17 cellular contexts compared by ENCODE assay signal in the genomic region with DNA sequence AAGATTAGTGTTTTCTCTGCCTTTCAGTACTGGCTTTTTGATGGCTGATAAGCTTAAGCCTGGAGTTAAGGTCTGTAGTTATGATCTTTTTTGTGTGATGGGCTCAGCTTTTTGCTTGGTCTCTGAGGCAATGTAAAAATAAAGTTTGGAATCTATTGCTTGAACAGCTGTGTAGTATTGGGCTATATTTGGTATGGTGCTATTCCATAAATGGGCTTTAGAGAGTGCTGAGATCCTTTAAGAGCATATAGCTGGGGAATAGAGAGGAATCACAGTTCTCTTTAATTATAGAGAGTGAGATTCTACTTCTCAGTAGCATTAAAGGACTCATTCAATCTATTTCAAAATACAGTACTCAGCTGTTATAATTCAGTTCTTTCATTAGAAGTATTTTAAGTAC. TPM values are rescaled to one million over a fixed set of nuclear protein-coding genes. Genes with fewer than 3 reads are reported as not detected.
DNase-seq lines count a peak whose midpoint lies in the region; ATAC-seq and TF ChIP-seq lines count a peak whose summit lies in the region.
"Had no signal": no experiment of that assay in that cellular context is flagged by ENCODE, and none has a peak within 500 bp of the region (broad histone marks: within the 10 kb centered on the region; RNA-seq: fewer than 3 reads in every experiment).

No MANE protein-coding gene starts in this region.

- peaks cover 8% of the 10 kb centered on the region for H3K4me1 Mint-ChIP-seq in osteocyte (ENCODE audit: unreplicated experiment)
- H3K4me1 Mint-ChIP-seq: GM23338 had no signal

- no peaks in the 10 kb centered on the region for H3K9me3 ChIP-seq in HEK293 (ENCODE audit: control insufficient read depth, insufficient read depth, low read depth, low read length)

- CTCF ChIA-PET in HEK293 (lab: Yijun Ruan, JAX): interaction anchor here (0.5 to 1.0 kb wide), 5 partner anchors 11 to 779 kb away, joined by 3 read pairs; no protein-coding TSS in a partner anchor

- no peak overlapping the region for H3K4me3 Mint-ChIP-seq in osteocyte (ENCODE audit: unreplicated experiment)
- H3K4me3 Mint-ChIP-seq: GM23338 had no signal

- peaks cover 29% of the 10 kb centered on the region for H3K36me3 Mint-ChIP-seq in osteocyte (ENCODE audit: unreplicated experiment)

- no peaks in the 10 kb centered on the region for H3K9me3 Mint-ChIP-seq in osteocyte (ENCODE audit: unreplicated experiment)
- H3K9me3 Mint-ChIP-seq: GM23338 had no signal

- H3K27me3 Mint-ChIP-seq in osteocyte (ENCODE audit: unreplicated experiment): no peaks in the 10 kb centered on the region

- no peak for ATAC-seq in GM21515 (IDR thresholded peaks at IDR 0.05; ENCODE audit: unreplicated experiment)
- ATAC-seq: GM12878, GM23338, K562 had no signal

- intact Hi-C loops in posterior vena cava (cut with DNase I): no loop called here

- H3K4me1 ChIP-seq in HEK293 (ENCODE audit: control insufficient read depth, insufficient read depth, low read length): peaks cover 7% of the 10 kb centered on the region; the same call in 1 of the 2 replicates

- H3K36me3 ChIP-seq in HEK293 (ENCODE audit: control insufficient read depth in 2 of 2, insufficient read depth in 1 of 2, low read length in 2 of 2): peaks cover 25 to 36% of the 10 kb centered on the region in 2 experiments

- POLR2A ChIA-PET in HEK293 (lab: Yijun Ruan, JAX): no interaction called here

- peak; percentile 7 for DNase-seq in AG10803 (ENCODE audit: low read depth)
- DNase-seq in fibroblast of peridontal ligament (ENCODE audit: extremely low read depth): peak; percentile 48
- no peak for DNase-seq in osteocyte (ENCODE audit: extremely low spot score, unreplicated experiment)
- DNase-seq in posterior vena cava (ENCODE audit: low spot score): no peak
- DNase-seq in NOMO-1 (lab: John Stamatoyannopoulos, UW; ENCODE audit: unreplicated experiment in 2 of 2): no peak
- DNase-seq: C1 segment of cervical spinal cord, DND-41, GDM1, MV-4-11, NCI-H187 treated with DMSO at 0.1 percent for 48 hours, NCI-H446, PC-9 had no signal

- TF ChIP-seq CTCF in AG10803 (conservative IDR thresholded peaks at IDR 0.05; ENCODE audit: low read length): 0 out of 2 replicates have a peak, but pooled peaks have one; percentile 4
- no peak for TF ChIP-seq CTCF in HEK293 (tag by site-specific recombination; IDR thresholded peaks at IDR 0.05)
- peak; percentile 27 for TF ChIP-seq CTCF in osteocyte (IDR thresholded peaks at IDR 0.05)

- no peak overlapping the region for H3K27ac Mint-ChIP-seq in osteocyte (ENCODE audit: unreplicated experiment)
- H3K27ac Mint-ChIP-seq: GM23338 had no signal

- H3K4me3 ChIP-seq in AG10803 (ENCODE audit: low read length) (no peak overlapping the region), HEK293 (ENCODE audit: low read depth, low read length) (no peak overlapping the region)
- H3K4me3 ChIP-seq: GM12878, GM23338, K562, PC-9 had no signal

- no peak overlapping the region for H3K27ac ChIP-seq in HEK293 (ENCODE audit: extremely low read depth, low read depth, low read length)
- H3K27ac ChIP-seq: PC-9 had no signal

TF ChIP-seq in HEK293, 187 proteins besides CTCF, POLR2A, EP300 and RAD21:
- TF ChIP-seq, protein P1, sequence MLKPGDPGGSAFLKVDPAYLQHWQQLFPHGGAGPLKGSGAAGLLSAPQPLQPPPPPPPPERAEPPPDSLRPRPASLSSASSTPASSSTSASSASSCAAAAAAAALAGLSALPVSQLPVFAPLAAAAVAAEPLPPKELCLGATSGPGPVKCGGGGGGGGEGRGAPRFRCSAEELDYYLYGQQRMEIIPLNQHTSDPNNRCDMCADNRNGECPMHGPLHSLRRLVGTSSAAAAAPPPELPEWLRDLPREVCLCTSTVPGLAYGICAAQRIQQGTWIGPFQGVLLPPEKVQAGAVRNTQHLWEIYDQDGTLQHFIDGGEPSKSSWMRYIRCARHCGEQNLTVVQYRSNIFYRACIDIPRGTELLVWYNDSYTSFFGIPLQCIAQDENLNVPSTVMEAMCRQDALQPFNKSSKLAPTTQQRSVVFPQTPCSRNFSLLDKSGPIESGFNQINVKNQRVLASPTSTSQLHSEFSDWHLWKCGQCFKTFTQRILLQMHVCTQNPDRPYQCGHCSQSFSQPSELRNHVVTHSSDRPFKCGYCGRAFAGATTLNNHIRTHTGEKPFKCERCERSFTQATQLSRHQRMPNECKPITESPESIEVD (tag by site-specific recombination; IDR thresholded peaks at IDR 0.05): peak; percentile 39; the same call in 1 of the 2 replicates
- TF ChIP-seq ZXDB (tag by site-specific recombination; IDR thresholded peaks at IDR 0.05): no peak
- no peak for TF ChIP-seq ZNF76 (tag by site-specific recombination; IDR thresholded peaks at IDR 0.05; ENCODE audit: borderline replicate concordance, low read depth)
- TF ChIP-seq, protein P2, sequence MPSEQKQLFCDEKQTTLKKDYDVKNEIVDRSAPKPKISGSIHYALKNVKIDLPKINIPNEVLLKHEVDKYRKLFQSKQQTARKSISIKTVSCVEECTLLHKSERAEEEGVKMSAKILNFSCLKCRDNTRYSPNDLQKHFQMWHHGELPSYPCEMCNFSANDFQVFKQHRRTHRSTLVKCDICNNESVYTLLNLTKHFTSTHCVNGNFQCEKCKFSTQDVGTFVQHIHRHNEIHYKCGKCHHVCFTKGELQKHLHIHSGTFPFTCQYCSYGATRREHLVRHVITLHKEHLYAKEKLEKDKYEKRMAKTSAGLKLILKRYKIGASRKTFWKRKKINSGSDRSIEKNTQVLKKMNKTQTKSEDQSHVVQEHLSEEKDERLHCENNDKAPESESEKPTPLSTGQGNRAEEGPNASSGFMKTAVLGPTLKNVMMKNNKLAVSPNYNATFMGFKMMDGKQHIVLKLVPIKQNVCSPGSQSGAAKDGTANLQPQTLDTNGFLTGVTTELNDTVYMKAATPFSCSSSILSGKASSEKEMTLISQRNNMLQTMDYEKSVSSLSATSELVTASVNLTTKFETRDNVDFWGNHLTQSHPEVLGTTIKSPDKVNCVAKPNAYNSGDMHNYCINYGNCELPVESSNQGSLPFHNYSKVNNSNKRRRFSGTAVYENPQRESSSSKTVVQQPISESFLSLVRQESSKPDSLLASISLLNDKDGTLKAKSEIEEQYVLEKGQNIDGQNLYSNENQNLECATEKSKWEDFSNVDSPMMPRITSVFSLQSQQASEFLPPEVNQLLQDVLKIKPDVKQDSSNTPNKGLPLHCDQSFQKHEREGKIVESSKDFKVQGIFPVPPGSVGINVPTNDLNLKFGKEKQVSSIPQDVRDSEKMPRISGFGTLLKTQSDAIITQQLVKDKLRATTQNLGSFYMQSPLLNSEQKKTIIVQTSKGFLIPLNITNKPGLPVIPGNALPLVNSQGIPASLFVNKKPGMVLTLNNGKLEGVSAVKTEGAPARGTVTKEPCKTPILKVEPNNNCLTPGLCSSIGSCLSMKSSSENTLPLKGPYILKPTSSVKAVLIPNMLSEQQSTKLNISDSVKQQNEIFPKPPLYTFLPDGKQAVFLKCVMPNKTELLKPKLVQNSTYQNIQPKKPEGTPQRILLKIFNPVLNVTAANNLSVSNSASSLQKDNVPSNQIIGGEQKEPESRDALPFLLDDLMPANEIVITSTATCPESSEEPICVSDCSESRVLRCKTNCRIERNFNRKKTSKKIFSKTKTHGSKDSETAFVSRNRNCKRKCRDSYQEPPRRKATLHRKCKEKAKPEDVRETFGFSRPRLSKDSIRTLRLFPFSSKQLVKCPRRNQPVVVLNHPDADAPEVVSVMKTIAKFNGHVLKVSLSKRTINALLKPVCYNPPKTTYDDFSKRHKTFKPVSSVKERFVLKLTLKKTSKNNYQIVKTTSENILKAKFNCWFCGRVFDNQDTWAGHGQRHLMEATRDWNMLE (tag by site-specific recombination; conservative IDR thresholded peaks at IDR 0.05; ENCODE audit: low read depth): no peak
- no peak for TF ChIP-seq ZNF560 (tag by site-specific recombination; IDR thresholded peaks at IDR 0.05; ENCODE audit: borderline replicate concordance)
TF ChIP-seq in HEK293: peak in this region for 1.

RNA-seq across cellular contexts. Expression of gene ZNF451, which starts 40.8 kb away (rescaled TPM):
- total RNA-seq in osteocyte (53.1 and 53.6 TPM in 2 replicates), posterior vena cava (10 to 100 TPM; 45.0 to 50.5 TPM)

RNA-seq across cellular contexts. Expression of gene BAG2, which starts 41.3 kb away (rescaled TPM):
- 8.8 and 9.1 TPM in 2 replicates for total RNA-seq in osteocyte
- 10 to 100 TPM; 32.6 to 45.8 TPM for total RNA-seq in posterior vena cava

Comparison
In these comparisons a context has a peak if more than half of its experiments do, and no peak if none do; other contexts are left out.
1. DNase-seq: peak in AG10803 (single experiment) and fibroblast of peridontal ligament (single experiment); none in osteocyte (single experiment), posterior vena cava (single experiment) and NOMO-1 (0 of 2).